In genomic region chr15:38586005-38586404, GRCh38 we compare ENCODE assay signal across 2 cellular contexts.
TF ChIP-seq lines count a peak whose summit lies in the region.

No MANE protein-coding gene starts in this region.

TF ChIP-seq in HEK293, 187 proteins besides CTCF, POLR2A, EP300 and RAD21:
- peak; percentile 70 for TF ChIP-seq SCRT2 (tag by site-specific recombination; IDR thresholded peaks at IDR 0.05)
- TF ChIP-seq SCRT1 (tag by site-specific recombination; IDR thresholded peaks at IDR 0.05; ENCODE audit: borderline replicate concordance) = 0 out of 2 replicates have a peak, but pooled peaks have one; percentile 23

TF ChIP-seq in K562, 482 proteins besides CTCF, POLR2A, EP300 and RAD21:
- peak; percentile 54; the same call in 1 of the 2 replicates for TF ChIP-seq ZNF184 (CRISPR knock-in tag; IDR thresholded peaks at IDR 0.05)
TF ChIP-seq in K562: peak in this region for 1; not testable (repeated sequence) for 481.
